8 cellular contexts compared by ENCODE assay signal in the genomic region with DNA sequence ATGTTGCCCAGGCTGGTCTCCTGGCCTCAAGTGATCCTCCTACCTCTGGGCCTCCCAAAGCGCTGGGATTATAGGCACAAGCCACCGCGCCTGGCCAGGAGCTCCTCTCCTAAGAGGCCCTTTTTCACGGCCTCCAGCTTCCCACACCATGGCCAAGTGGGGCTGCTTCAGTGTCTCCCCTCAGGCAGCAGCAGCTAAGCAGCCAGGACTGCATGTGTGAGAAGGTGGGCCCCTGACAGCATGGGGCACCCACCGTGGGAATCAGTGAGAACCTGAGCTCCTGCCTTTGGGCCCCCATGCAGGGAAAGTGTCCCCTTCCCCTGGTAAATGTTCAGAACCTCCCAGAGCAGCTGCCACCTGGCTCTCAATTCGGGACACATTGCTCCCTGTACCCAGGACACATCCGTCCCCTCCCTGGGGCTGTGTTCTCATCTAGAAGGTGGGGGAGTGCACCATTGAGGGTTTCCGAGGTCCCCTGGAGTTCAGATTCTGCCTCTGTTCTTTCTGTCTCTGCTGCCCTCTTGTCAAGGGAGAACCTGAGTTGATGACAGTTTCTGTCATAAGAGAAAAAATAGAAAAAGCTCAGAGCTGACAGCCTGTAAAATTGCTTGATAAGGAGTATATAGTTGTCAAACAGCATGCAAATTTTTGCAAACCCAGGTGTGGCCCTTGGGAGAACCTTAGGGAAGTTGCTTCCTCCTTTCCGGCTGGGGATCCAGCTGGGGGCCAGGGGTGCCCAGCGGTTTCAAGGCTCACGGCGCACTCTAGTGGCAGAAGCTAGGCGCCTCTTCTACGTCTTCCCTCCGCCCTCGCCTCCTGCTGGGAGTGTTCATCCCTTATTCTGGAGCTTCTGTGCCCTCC. TPM values are rescaled to one million over a fixed set of nuclear protein-coding genes. Genes with fewer than 3 reads are reported as not detected.
DNase-seq lines count a peak whose midpoint lies in the region; ATAC-seq and TF ChIP-seq lines count a peak whose summit lies in the region.

No MANE protein-coding gene starts in this region.

- peak; percentile 58 to 78 for ATAC-seq in natural killer cell treated with Interleukin-12 subunit alpha and Interleukin-12 subunit beta and Interleukin-15 and Interleukin-18, amount 100 ng/mL, for 72 hours

- 18% methylated on average over 12 of the region's 16 CpGs for WGBS in esophagus muscularis mucosa

- H3K27me3 Mint-ChIP-seq in natural killer cell treated with Interleukin-12 subunit alpha and Interleukin-12 subunit beta and Interleukin-15 and Interleukin-18, amount 100 ng/mL, for 72 hours, result no peaks in the 10 kb centered on the region

- H3K9me3 Mint-ChIP-seq in natural killer cell treated with Interleukin-12 subunit alpha and Interleukin-12 subunit beta and Interleukin-15 and Interleukin-18, amount 100 ng/mL, for 72 hours, result no peaks in the 10 kb centered on the region

- peaks cover 0 to 26% (median 0%) of the 10 kb centered on the region in 4 donors for H3K27me3 ChIP-seq in esophagus muscularis mucosa

- no peak overlapping the region for H3K27ac ChIP-seq in esophagus muscularis mucosa (replicated peaks in 1 of 4)

- no peaks in the 10 kb centered on the region for H3K4me1 Mint-ChIP-seq in natural killer cell treated with Interleukin-12 subunit alpha and Interleukin-12 subunit beta and Interleukin-15 and Interleukin-18, amount 100 ng/mL, for 72 hours (ENCODE audit: low read depth in 2 of 2)

- TF ChIP-seq CTCF in esophagus muscularis mucosa (IDR thresholded peaks at IDR 0.05), result peak; percentile 75 to 88 (median 84)

- no peak for TF ChIP-seq POLR2A in esophagus muscularis mucosa (IDR thresholded peaks at IDR 0.05; ENCODE audit: low read depth)

- no peaks in the 10 kb centered on the region for H3K36me3 ChIP-seq in esophagus muscularis mucosa

- H3K4me1 ChIP-seq in esophagus muscularis mucosa, result peaks cover 4 to 11% (median 10%) of the 10 kb centered on the region in 4 donors

- H3K4me3 Mint-ChIP-seq in natural killer cell treated with Interleukin-12 subunit alpha and Interleukin-12 subunit beta and Interleukin-15 and Interleukin-18, amount 100 ng/mL, for 72 hours, result no peak overlapping the region

- TF ChIP-seq EP300 in esophagus muscularis mucosa (IDR thresholded peaks at IDR 0.05), result no peak

- H3K4me3 ChIP-seq in esophagus muscularis mucosa, result no peak overlapping the region

- H3K36me3 Mint-ChIP-seq in natural killer cell treated with Interleukin-12 subunit alpha and Interleukin-12 subunit beta and Interleukin-15 and Interleukin-18, amount 100 ng/mL, for 72 hours, result no peaks in the 10 kb centered on the region

- DNase-seq in AG20443 (ENCODE audit: low spot score) (peak; percentile 91), HCEC 1CT (peak; percentile 52), NOMO-1 treated with dmso at 0.1 percent for 144 hours (lab: John Stamatoyannopoulos, UW; ENCODE audit: unreplicated experiment) (peak; percentile 21), esophagus muscularis mucosa (ENCODE audit: extremely low spot score) (no peak), stromal cell of bone marrow (ENCODE audit: low read depth) (peak; percentile 28), cerebellum (ENCODE audit: low spot score) (no peak)
- DNase-seq in activated CD8-positive, alpha-beta memory T cell treated with anti-CD3 and anti-CD28 coated beads, Interleukin-2, amount 50 U/mL, for 48 hours, result peak; percentile 80
- no peak for DNase-seq in natural killer cell treated with Interleukin-12 subunit alpha and Interleukin-12 subunit beta and Interleukin-15 and Interleukin-18, amount 100 ng/mL, for 72 hours (ENCODE audit: low spot score)

- H3K9me3 ChIP-seq in esophagus muscularis mucosa, result no peaks in the 10 kb centered on the region

- H3K27ac Mint-ChIP-seq in natural killer cell treated with Interleukin-12 subunit alpha and Interleukin-12 subunit beta and Interleukin-15 and Interleukin-18, amount 100 ng/mL, for 72 hours, result no peak overlapping the region

- intact Hi-C loops in esophagus muscularis mucosa (cut with DNase I), result loop anchor here (5.0 to 10.0 kb wide), 2 partner anchors 400 to 487 kb away; no protein-coding TSS in a partner anchor

RNA-seq across cellular contexts. Expression of a gene that starts 29.7 kb away (rescaled TPM):
- total RNA-seq in esophagus muscularis mucosa, result under 1 TPM; 0.19 to 0.66 (median 0.41) TPM
- total RNA-seq in natural killer cell treated with Interleukin-12 subunit alpha and Interleukin-12 subunit beta and Interleukin-15 and Interleukin-18, amount 100 ng/mL, for 72 hours, result under 1 TPM in 1 of 2 donors, not detected in 1; 0.39 TPM
- 0.36 TPM for total RNA-seq in cerebellum

Comparison
In these comparisons a context has a peak if more than half of its experiments do, and no peak if none do; other contexts are left out.
1. DNase-seq: peak in AG20443 (single experiment), HCEC 1CT (single experiment), NOMO-1 treated with dmso at 0.1 percent for 144 hours (single experiment), activated CD8-positive, alpha-beta memory T cell treated with anti-CD3 and anti-CD28 coated beads, Interleukin-2, amount 50 U/mL, for 48 hours (single experiment) and stromal cell of bone marrow (single experiment); none in esophagus muscularis mucosa (single experiment), natural killer cell treated with Interleukin-12 subunit alpha and Interleukin-12 subunit beta and Interleukin-15 and Interleukin-18, amount 100 ng/mL, for 72 hours (single experiment) and cerebellum (single experiment).